In the genomic region with DNA sequence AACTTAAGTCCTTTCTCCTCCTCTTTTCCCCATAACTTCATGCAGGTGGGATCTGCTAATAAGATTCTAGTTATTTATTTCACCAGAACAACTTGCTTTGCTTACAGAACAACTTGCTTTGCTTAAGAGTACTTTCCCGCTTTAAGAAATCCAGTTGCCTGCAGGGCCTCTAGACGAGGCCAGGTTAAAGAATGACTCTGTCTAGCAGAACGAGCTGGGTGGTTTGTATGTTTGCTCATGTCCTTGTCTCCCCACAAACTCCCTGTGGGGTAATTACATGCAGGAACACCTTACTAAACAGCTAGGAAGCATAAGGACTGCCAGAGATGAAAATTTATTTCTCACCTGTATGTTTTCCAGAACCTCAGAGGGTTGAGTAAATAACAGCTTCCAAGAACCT, we compare ENCODE assay signal across 26 cellular contexts. TPM values are rescaled to one million over a fixed set of nuclear protein-coding genes. Genes with fewer than 3 reads are reported as not detected.
"Had no signal": no experiment of that assay in that cellular context is flagged by ENCODE, and none has a peak within 500 bp of the region (broad histone marks: within the 10 kb centered on the region; RNA-seq: fewer than 3 reads in every experiment).

No MANE protein-coding gene starts in this region.

- H3K4me3 ChIP-seq: esophagus squamous epithelium, right atrium auricular region, sigmoid colon, skin epidermis, testis, tibial nerve had no signal

- DNase-seq: effector memory CD8-positive, alpha-beta T cell; esophagus squamous epithelium; foreskin fibroblast; head of caudate nucleus; hippocampal formation; natural killer cell; posterior cingulate gyrus; sigmoid colon; stimulated activated CD4-positive, alpha-beta T cell treated with anti-CD3 and anti-CD28 coated beads, Interleukin-2, amount 100 ng/mL, for 24 hours; stimulated activated CD4-positive, alpha-beta T cell treated with anti-CD3 and anti-CD28 coated beads, Interleukin-4, amount 100 ng/mL, for 4 hours; stimulated activated naive B cell treated with anti-CD40 and anti-IgM and Interleukin-4, amounts not matched to agents 10 μg/mL and 1 μg/mL and 100 μg/mL, for 72 hours; stimulated activated naive CD8-positive, alpha-beta T cell treated with anti-CD3 and anti-CD28 coated beads, Interleukin-15, amount 100 ng/mL, for 72 hours; testis had no signal

- ATAC-seq: effector memory CD8-positive, alpha-beta T cell; natural killer cell; stimulated activated naive B cell treated with anti-CD40 and anti-IgM and Interleukin-4, amounts not matched to agents 10 μg/mL and 1 μg/mL and 100 μg/mL, for 72 hours; stimulated activated naive CD8-positive, alpha-beta T cell treated with anti-CD3 and anti-CD28 coated beads, Interleukin-15, amount 100 ng/mL, for 72 hours had no signal

RNA-seq across cellular contexts. Expression of a gene that starts 45.8 kb away (rescaled TPM):
- total RNA-seq: epithelial cell of proximal tubule, esophagus squamous epithelium, kidney epithelial cell, lower leg skin, mesothelial cell of epicardium, mucosa of gallbladder, natural killer cell, neural crest cell, osteocyte, pulmonary artery endothelial cell, right atrium auricular region, sigmoid colon, subcutaneous adipose tissue, ureter had no signal
